13 cellular contexts compared by ENCODE assay signal in the genomic region with DNA sequence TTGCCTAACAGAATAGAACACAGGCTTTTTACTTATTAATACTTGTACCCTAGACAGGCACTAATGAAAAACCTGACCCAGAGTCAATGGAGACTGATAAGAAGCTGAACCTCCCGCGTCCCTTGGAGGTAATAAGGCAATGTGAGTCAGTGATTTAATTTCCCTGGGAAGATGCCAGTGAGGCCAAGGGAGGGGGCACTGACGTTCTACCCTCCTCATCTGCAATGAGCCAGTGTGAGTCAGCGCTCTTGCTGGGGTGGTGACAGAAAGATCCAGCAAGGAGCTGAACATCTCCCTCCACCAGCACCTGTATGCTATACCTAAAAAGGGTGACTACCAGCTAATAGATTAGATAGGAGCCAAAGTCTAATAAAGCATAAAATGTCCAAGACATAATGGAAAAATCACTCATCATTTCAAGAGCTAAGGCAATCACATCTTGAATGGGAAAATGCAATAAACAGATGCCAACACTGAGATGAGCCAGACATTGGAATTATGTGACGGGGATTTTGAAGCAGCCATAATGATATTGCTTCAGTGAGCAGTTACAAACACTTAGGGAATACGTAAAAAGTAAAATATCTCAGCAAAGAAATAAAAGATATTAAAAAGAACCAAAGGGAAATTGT.
DNase-seq lines count a peak whose midpoint lies in the region; ATAC-seq and TF ChIP-seq lines count a peak whose summit lies in the region.
"Had no signal": no experiment of that assay in that cellular context is flagged by ENCODE, and none has a peak within 500 bp of the region (broad histone marks: within the 10 kb centered on the region; RNA-seq: fewer than 3 reads in every experiment).

No MANE protein-coding gene starts in this region.

- TF ChIP-seq CTCF in AG04450 (IDR thresholded peaks at IDR 0.05; ENCODE audit: low read depth, low read length), result no peak
- no peak for TF ChIP-seq CTCF in epithelial cell of esophagus (IDR thresholded peaks at IDR 0.05; ENCODE audit: insufficient read depth, low read depth, low read length, missing control alignments)
- TF ChIP-seq CTCF in WTC11 (IDR thresholded peaks at IDR 0.05), result no peak

- H3K4me3 ChIP-seq in AG04450 (ENCODE audit: low read depth, low read length), result no peak overlapping the region
- H3K4me3 ChIP-seq in epithelial cell of esophagus (ENCODE audit: low read length), result no peak overlapping the region
- H3K4me3 ChIP-seq in mesodermal cell (ENCODE audit: extremely low read depth, insufficient read depth, low read length, poor library complexity, severe bottlenecking), result no peak overlapping the region
- H3K4me3 ChIP-seq: skin epidermis had no signal

- H3K4me1 ChIP-seq in mesodermal cell (ENCODE audit: control insufficient read depth, insufficient read depth, low read length, poor library complexity, severe bottlenecking), result no peaks in the 10 kb centered on the region

- no peaks in the 10 kb centered on the region for H3K27me3 ChIP-seq in AG04450 (ENCODE audit: control insufficient read depth, insufficient read depth, low read length)

- H3K36me3 Mint-ChIP-seq in WTC11, result no peaks in the 10 kb centered on the region

- H3K36me3 ChIP-seq in mesodermal cell (ENCODE audit: control insufficient read depth, insufficient read depth, low read length), result no peaks in the 10 kb centered on the region

- H3K9me3 Mint-ChIP-seq in WTC11, result no peaks in the 10 kb centered on the region
- H3K9me3 Mint-ChIP-seq: dendritic cell treated with granulocyte-macrophage colony-stimulating factor and Interleukin-4, amounts not matched to agents 40 ng/mL and 50 ng/mL, for 4 days had no signal

- H3K4me1 Mint-ChIP-seq in WTC11, result no peaks in the 10 kb centered on the region

- H3K4me3 Mint-ChIP-seq in WTC11, result no peak overlapping the region
- H3K4me3 Mint-ChIP-seq: dendritic cell treated with granulocyte-macrophage colony-stimulating factor and Interleukin-4, amounts not matched to agents 40 ng/mL and 50 ng/mL, for 4 days had no signal

- 43 to 86% methylated on average over 1 to 2 of the region's 6 CpGs for WGBS in mesodermal cell (ENCODE audit: insufficient coverage in 2 of 2), 2 experiments

- POLR2A ChIA-PET in AG04450 (lab: Yijun Ruan, JAX), result interaction anchor here (0.7 to 1.0 kb wide), 2 partner anchors 20 to 418 kb away, joined by 4 read pairs; no protein-coding TSS in a partner anchor
- POLR2A ChIA-PET in WTC11 (lab: Charles Lee), result interaction anchor here (0.5 kb wide), 1 partner anchor 57 kb away, joined by 4 read pairs; no protein-coding TSS in a partner anchor

- no peak for ATAC-seq in WTC11
- no peak for ATAC-seq in HG03108 (IDR thresholded peaks at IDR 0.05; ENCODE audit: unreplicated experiment)
- ATAC-seq: left colon had no signal

- no peaks in the 10 kb centered on the region for H3K9me3 ChIP-seq in AG04450 (ENCODE audit: control insufficient read depth, insufficient read depth, low read length)
- H3K9me3 ChIP-seq in mesodermal cell (ENCODE audit: control insufficient read depth, low read length), result no peaks in the 10 kb centered on the region

- H3K27ac Mint-ChIP-seq in WTC11, result no peak overlapping the region
- H3K27ac Mint-ChIP-seq: dendritic cell treated with granulocyte-macrophage colony-stimulating factor and Interleukin-4, amounts not matched to agents 40 ng/mL and 50 ng/mL, for 4 days had no signal

- H3K27me3 Mint-ChIP-seq in WTC11 (ENCODE audit: low read depth), result no peaks in the 10 kb centered on the region
- H3K27me3 Mint-ChIP-seq: dendritic cell treated with granulocyte-macrophage colony-stimulating factor and Interleukin-4, amounts not matched to agents 40 ng/mL and 50 ng/mL, for 4 days had no signal

- no peak overlapping the region for H3K27ac ChIP-seq in AG04450 (ENCODE audit: low read depth, low read length)
- peak overlapping the region; percentile 29 for H3K27ac ChIP-seq in mesodermal cell (ENCODE audit: low read depth, low read length, severe bottlenecking)
- H3K27ac ChIP-seq: C4-2B had no signal

- peak; percentile 62 for DNase-seq in AG04450 (ENCODE audit: low read depth, low spot score)
- peak; percentile 95 for DNase-seq in M059J (ENCODE audit: low read depth)
- DNase-seq in epithelial cell of esophagus (ENCODE audit: low read depth), result peak; percentile 93
- no peak for DNase-seq in WTC11 (ENCODE audit: low spot score)
- DNase-seq in Ammon's horn (ENCODE audit: low spot score), result no peak
- no peak for DNase-seq in SW480 (ENCODE audit: low spot score)
- DNase-seq: left colon; stimulated activated naive CD4-positive, alpha-beta T cell treated with Interleukin-2 at 50 U/mL for 16 hours had no signal

- CTCF ChIA-PET in AG04450 (lab: Charles Lee), result interaction anchor here (1.0 to 2.2 kb wide), 3 partner anchors 16 to 25 kb away, joined by 4 to 25 read pairs (median 4); no protein-coding TSS in a partner anchor
- CTCF ChIA-PET in WTC11 (lab: Charles Lee), result interaction anchor here (1.8 kb wide), 1 partner anchor 24 kb away, joined by 10 read pairs; no protein-coding TSS in a partner anchor

TF ChIP-seq in WTC11, 78 proteins besides CTCF, POLR2A, EP300 and RAD21:
- TF ChIP-seq SMAD3 (CRISPR knock-in tag; IDR thresholded peaks at IDR 0.05; ENCODE audit: borderline replicate concordance) (no peak), RELA (CRISPR knock-in tag; IDR thresholded peaks at IDR 0.05; ENCODE audit: borderline replicate concordance) (no peak), GTF2I (CRISPR knock-in tag; conservative IDR thresholded peaks at IDR 0.05) (no peak), MXD4 (CRISPR knock-in tag; IDR thresholded peaks at IDR 0.05; ENCODE audit: borderline replicate concordance) (no peak), ATF1 (CRISPR knock-in tag; IDR thresholded peaks at IDR 0.05) (no peak), KAT7 (CRISPR knock-in tag; IDR thresholded peaks at IDR 0.05; ENCODE audit: borderline replicate concordance) (no peak), ESRRA (CRISPR knock-in tag; IDR thresholded peaks at IDR 0.05; ENCODE audit: borderline replicate concordance) (no peak), EMX1 (CRISPR knock-in tag; IDR thresholded peaks at IDR 0.05) (no peak), JAZF1 (CRISPR knock-in tag; IDR thresholded peaks at IDR 0.05) (no peak)
- TF ChIP-seq, protein P1, sequence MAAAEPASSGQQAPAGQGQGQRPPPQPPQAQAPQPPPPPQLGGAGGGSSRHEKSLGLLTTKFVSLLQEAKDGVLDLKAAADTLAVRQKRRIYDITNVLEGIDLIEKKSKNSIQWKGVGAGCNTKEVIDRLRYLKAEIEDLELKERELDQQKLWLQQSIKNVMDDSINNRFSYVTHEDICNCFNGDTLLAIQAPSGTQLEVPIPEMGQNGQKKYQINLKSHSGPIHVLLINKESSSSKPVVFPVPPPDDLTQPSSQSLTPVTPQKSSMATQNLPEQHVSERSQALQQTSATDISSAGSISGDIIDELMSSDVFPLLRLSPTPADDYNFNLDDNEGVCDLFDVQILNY (CRISPR knock-in tag; IDR thresholded peaks at IDR 0.05), result no peak
- TF ChIP-seq, protein P2, sequence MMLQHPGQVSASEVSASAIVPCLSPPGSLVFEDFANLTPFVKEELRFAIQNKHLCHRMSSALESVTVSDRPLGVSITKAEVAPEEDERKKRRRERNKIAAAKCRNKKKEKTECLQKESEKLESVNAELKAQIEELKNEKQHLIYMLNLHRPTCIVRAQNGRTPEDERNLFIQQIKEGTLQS (CRISPR knock-in tag; conservative IDR thresholded peaks at IDR 0.05), result no peak
- TF ChIP-seq, protein P3, sequence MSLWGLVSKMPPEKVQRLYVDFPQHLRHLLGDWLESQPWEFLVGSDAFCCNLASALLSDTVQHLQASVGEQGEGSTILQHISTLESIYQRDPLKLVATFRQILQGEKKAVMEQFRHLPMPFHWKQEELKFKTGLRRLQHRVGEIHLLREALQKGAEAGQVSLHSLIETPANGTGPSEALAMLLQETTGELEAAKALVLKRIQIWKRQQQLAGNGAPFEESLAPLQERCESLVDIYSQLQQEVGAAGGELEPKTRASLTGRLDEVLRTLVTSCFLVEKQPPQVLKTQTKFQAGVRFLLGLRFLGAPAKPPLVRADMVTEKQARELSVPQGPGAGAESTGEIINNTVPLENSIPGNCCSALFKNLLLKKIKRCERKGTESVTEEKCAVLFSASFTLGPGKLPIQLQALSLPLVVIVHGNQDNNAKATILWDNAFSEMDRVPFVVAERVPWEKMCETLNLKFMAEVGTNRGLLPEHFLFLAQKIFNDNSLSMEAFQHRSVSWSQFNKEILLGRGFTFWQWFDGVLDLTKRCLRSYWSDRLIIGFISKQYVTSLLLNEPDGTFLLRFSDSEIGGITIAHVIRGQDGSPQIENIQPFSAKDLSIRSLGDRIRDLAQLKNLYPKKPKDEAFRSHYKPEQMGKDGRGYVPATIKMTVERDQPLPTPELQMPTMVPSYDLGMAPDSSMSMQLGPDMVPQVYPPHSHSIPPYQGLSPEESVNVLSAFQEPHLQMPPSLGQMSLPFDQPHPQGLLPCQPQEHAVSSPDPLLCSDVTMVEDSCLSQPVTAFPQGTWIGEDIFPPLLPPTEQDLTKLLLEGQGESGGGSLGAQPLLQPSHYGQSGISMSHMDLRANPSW (CRISPR knock-in tag; conservative IDR thresholded peaks at IDR 0.05; ENCODE audit: low read depth), result no peak
- TF ChIP-seq, protein P4, sequence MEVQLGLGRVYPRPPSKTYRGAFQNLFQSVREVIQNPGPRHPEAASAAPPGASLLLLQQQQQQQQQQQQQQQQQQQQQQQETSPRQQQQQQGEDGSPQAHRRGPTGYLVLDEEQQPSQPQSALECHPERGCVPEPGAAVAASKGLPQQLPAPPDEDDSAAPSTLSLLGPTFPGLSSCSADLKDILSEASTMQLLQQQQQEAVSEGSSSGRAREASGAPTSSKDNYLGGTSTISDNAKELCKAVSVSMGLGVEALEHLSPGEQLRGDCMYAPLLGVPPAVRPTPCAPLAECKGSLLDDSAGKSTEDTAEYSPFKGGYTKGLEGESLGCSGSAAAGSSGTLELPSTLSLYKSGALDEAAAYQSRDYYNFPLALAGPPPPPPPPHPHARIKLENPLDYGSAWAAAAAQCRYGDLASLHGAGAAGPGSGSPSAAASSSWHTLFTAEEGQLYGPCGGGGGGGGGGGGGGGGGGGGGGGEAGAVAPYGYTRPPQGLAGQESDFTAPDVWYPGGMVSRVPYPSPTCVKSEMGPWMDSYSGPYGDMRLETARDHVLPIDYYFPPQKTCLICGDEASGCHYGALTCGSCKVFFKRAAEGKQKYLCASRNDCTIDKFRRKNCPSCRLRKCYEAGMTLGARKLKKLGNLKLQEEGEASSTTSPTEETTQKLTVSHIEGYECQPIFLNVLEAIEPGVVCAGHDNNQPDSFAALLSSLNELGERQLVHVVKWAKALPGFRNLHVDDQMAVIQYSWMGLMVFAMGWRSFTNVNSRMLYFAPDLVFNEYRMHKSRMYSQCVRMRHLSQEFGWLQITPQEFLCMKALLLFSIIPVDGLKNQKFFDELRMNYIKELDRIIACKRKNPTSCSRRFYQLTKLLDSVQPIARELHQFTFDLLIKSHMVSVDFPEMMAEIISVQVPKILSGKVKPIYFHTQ (CRISPR knock-in tag; IDR thresholded peaks at IDR 0.05), result no peak

Comparison
In these comparisons a context has a peak if more than half of its experiments do, and no peak if none do; other contexts are left out.
1. DNase-seq: peak in AG04450 (single experiment), M059J (single experiment) and epithelial cell of esophagus (single experiment); none in WTC11 (single experiment), Ammon's horn (single experiment) and SW480 (single experiment).